2 cellular contexts compared by ENCODE assay signal in the genomic region with DNA sequence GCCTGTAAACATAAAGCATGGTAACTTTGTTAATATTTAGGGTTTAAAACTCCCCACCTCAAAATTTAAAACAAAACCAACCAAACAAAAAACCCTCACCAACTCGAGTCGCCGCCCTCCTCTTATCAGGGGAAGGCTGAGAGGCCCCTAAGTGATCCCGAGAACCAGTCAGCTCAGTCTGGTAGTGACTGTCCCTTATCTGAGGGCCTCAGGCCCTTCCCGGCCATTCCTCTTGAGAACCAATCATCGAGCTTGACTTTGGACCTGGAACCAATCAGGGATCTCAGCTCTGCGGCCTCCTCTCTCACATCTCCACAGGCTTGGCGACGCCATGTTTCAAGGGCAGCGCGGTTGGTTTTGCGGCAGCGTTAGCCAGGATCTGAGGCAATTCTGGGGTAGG.
TF ChIP-seq lines count a peak whose summit lies in the region.

A gene with protein sequence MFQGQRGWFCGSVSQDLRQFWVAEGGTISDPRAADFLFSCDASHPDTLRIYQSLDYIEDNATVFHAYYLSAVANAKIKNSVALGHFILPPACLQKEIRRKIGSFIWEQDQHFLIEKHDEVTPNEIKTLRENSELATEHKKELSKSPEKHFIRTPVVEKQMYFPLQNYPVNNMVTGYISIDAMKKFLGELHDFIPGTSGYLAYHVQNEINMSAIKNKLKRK (plus strand): TSS at position 300 of the 400 bp plus-strand sequence. CDS start 32 bp downstream, at position 332.

TF ChIP-seq in IMR-90, 13 proteins besides CTCF, POLR2A, EP300 and RAD21:
- no peak for TF ChIP-seq RFX5 (IDR thresholded peaks at IDR 0.05; ENCODE audit: low read depth, low read length)
- TF ChIP-seq, protein P1, sequence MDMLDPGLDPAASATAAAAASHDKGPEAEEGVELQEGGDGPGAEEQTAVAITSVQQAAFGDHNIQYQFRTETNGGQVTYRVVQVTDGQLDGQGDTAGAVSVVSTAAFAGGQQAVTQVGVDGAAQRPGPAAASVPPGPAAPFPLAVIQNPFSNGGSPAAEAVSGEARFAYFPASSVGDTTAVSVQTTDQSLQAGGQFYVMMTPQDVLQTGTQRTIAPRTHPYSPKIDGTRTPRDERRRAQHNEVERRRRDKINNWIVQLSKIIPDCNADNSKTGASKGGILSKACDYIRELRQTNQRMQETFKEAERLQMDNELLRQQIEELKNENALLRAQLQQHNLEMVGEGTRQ (IDR thresholded peaks at IDR 0.05; ENCODE audit: low read depth, low read length): no peak
- TF ChIP-seq MXI1 (IDR thresholded peaks at IDR 0.05; ENCODE audit: borderline replicate concordance, low read depth, low read length): no peak
- no peak for TF ChIP-seq FOS (IDR thresholded peaks at IDR 0.05; ENCODE audit: low read depth, low read length)
- TF ChIP-seq, protein P2, sequence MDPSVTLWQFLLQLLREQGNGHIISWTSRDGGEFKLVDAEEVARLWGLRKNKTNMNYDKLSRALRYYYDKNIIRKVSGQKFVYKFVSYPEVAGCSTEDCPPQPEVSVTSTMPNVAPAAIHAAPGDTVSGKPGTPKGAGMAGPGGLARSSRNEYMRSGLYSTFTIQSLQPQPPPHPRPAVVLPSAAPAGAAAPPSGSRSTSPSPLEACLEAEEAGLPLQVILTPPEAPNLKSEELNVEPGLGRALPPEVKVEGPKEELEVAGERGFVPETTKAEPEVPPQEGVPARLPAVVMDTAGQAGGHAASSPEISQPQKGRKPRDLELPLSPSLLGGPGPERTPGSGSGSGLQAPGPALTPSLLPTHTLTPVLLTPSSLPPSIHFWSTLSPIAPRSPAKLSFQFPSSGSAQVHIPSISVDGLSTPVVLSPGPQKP (IDR thresholded peaks at IDR 0.05; ENCODE audit: borderline replicate concordance, low read depth, low read length): no peak
- no peak for TF ChIP-seq MAZ (IDR thresholded peaks at IDR 0.05; ENCODE audit: borderline replicate concordance, low read depth, low read length)
- TF ChIP-seq CHD1 (IDR thresholded peaks at IDR 0.05; ENCODE audit: low read depth, low read length): no peak
- no peak for TF ChIP-seq NFE2L2 (IDR thresholded peaks at IDR 0.05; ENCODE audit: low read depth, low read length)
- TF ChIP-seq MAFK (IDR thresholded peaks at IDR 0.05; ENCODE audit: low read depth, low read length): no peak
- TF ChIP-seq BHLHE40 (IDR thresholded peaks at IDR 0.05; ENCODE audit: low read depth, low read length): no peak
- no peak for TF ChIP-seq CEBPB (IDR thresholded peaks at IDR 0.05; ENCODE audit: low read depth, low read length)
- TF ChIP-seq SMC3 (IDR thresholded peaks at IDR 0.05; ENCODE audit: low read depth, low read length): no peak
- no peak for TF ChIP-seq RCOR1 (IDR thresholded peaks at IDR 0.05; ENCODE audit: insufficient replicate concordance, low read length)
TF ChIP-seq in IMR-90: peak in this region for 0.

TF ChIP-seq in K562, 482 proteins besides CTCF, POLR2A, EP300 and RAD21:
- TF ChIP-seq FOXM1 (IDR thresholded peaks at IDR 0.05; ENCODE audit: low read depth) (peak; percentile 57; the same call in 1 of the 2 replicates), FOXM1 (CRISPR knock-in tag; IDR thresholded peaks at IDR 0.05; ENCODE audit: low read depth) (no peak), XRCC5 (IDR thresholded peaks at IDR 0.05; ENCODE audit: low read depth, low read length) (no peak), CC2D1A (IDR thresholded peaks at IDR 0.05) (peak; percentile 64; the same call in 1 of the 2 replicates), NFYB (IDR thresholded peaks at IDR 0.05; ENCODE audit: extremely low read depth, insufficient read length) (peak; percentile 59), BCL6 (CRISPR knock-in tag; IDR thresholded peaks at IDR 0.05) (no peak), TAL1 (IDR thresholded peaks at IDR 0.05) (peak; percentile 32; the same call in 1 of the 2 replicates), ZNF184 (CRISPR knock-in tag; IDR thresholded peaks at IDR 0.05) (no peak), KAT2B (IDR thresholded peaks at IDR 0.05; ENCODE audit: low read depth, low read length) (no peak), CBX3 (IDR thresholded peaks at IDR 0.05; ENCODE audit: borderline replicate concordance in 1 of 2, low read length in 2 of 2) (peak in 1 of 2 experiments; percentile 37; a peak in 1 of 3 replicates), ZBTB7A (IDR thresholded peaks at IDR 0.05; ENCODE audit: borderline replicate concordance, control insufficient read depth, low read depth, low read length) (no peak), CBFA2T3 (IDR thresholded peaks at IDR 0.05) (peak; percentile 60)
- TF ChIP-seq, protein P3, sequence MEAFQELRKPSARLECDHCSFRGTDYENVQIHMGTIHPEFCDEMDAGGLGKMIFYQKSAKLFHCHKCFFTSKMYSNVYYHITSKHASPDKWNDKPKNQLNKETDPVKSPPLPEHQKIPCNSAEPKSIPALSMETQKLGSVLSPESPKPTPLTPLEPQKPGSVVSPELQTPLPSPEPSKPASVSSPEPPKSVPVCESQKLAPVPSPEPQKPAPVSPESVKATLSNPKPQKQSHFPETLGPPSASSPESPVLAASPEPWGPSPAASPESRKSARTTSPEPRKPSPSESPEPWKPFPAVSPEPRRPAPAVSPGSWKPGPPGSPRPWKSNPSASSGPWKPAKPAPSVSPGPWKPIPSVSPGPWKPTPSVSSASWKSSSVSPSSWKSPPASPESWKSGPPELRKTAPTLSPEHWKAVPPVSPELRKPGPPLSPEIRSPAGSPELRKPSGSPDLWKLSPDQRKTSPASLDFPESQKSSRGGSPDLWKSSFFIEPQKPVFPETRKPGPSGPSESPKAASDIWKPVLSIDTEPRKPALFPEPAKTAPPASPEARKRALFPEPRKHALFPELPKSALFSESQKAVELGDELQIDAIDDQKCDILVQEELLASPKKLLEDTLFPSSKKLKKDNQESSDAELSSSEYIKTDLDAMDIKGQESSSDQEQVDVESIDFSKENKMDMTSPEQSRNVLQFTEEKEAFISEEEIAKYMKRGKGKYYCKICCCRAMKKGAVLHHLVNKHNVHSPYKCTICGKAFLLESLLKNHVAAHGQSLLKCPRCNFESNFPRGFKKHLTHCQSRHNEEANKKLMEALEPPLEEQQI (IDR thresholded peaks at IDR 0.05): peak; percentile 83
